In genomic region chr12:29781176-29781575, GRCh38 we compare ENCODE assay signal across 17 cellular contexts. TPM values are rescaled to one million over a fixed set of nuclear protein-coding genes. Genes with fewer than 3 reads are reported as not detected.
DNase-seq lines count a peak whose midpoint lies in the region; TF ChIP-seq lines count a peak whose summit lies in the region.
"Had no signal": no experiment of that assay in that cellular context is flagged by ENCODE, and none has a peak within 500 bp of the region (broad histone marks: within the 10 kb centered on the region; RNA-seq: fewer than 3 reads in every experiment).

No MANE protein-coding gene starts in this region.

- H3K4me1 ChIP-seq in tibial nerve = peaks cover 0 to 36% (median 1%) of the 10 kb centered on the region in 4 donors

- H3K36me3 ChIP-seq in neural cell (ENCODE audit: insufficient read depth, low read length) = no peaks in the 10 kb centered on the region
- H3K36me3 ChIP-seq in tibial nerve = no peaks in the 10 kb centered on the region

- H4K20me1 ChIP-seq in neural cell (ENCODE audit: insufficient read depth) = no peaks in the 10 kb centered on the region

- peak overlapping the region; percentile 59 for H3K4me2 ChIP-seq in neural cell (ENCODE audit: low read length)

- peak; percentile 39 for TF ChIP-seq RAD21 in neural cell (conservative IDR thresholded peaks at IDR 0.05)

- H3K9ac ChIP-seq in neural cell (ENCODE audit: low read length) = peak overlapping the region; percentile 13

- H3K79me2 ChIP-seq in neural cell (replicated peaks; ENCODE audit: insufficient read depth, low read length) = peaks cover 6% of the 10 kb centered on the region

- TF ChIP-seq POLR2A in tibial nerve (IDR thresholded peaks at IDR 0.05) = no peak

- TF ChIP-seq EP300 in neural cell (conservative IDR thresholded peaks at IDR 0.05; ENCODE audit: poor library complexity, severe bottlenecking) = no peak
- TF ChIP-seq EP300 in tibial nerve (IDR thresholded peaks at IDR 0.05) = no peak

- no peak overlapping the region for H2AFZ ChIP-seq in neural cell (ENCODE audit: low read depth, low read length)

- H3K9me2 ChIP-seq in neural cell (ENCODE audit: insufficient read depth, low read length) = no peaks in the 10 kb centered on the region

- no peaks in the 10 kb centered on the region for H3K9me3 ChIP-seq in neural cell (ENCODE audit: low read length)
- peaks cover 0 to 5% (median 0%) of the 10 kb centered on the region in 4 donors for H3K9me3 ChIP-seq in tibial nerve

- H3K27me3 ChIP-seq in dorsolateral prefrontal cortex (no peaks in the 10 kb centered on the region), neural cell (ENCODE audit: insufficient read depth, low read depth, low read length) (peaks cover 16% of the 10 kb centered on the region), tibial nerve (no peaks in the 10 kb centered on the region)

- peak overlapping the region in 41 of 59 donors; percentile 1 to 86 (median 77) for H3K4me3 ChIP-seq in dorsolateral prefrontal cortex
- peak overlapping the region; percentile 85 for H3K4me3 ChIP-seq in neural cell (ENCODE audit: low read length)
- peak overlapping the region in 3 of 4 donors; percentile 48 to 90 (median 62) for H3K4me3 ChIP-seq in tibial nerve
- H3K4me3 ChIP-seq: K562, SK-N-MC had no signal

- TF ChIP-seq CTCF in dorsolateral prefrontal cortex (IDR thresholded peaks at IDR 0.05 in 54 of 56, conservative IDR thresholded peaks at IDR 0.05 in 2 of 56; ENCODE audit: low read depth in 1 of 56, partially characterized antibody in 56 of 56) (no peak), neural cell (IDR thresholded peaks at IDR 0.05; ENCODE audit: poor library complexity, severe bottlenecking) (peak; percentile 26), tibial nerve (IDR thresholded peaks at IDR 0.05) (no peak), GM10266 (IDR thresholded peaks at IDR 0.05; ENCODE audit: control insufficient read depth, insufficient read depth, low read depth, missing control alignments) (no peak)

- intact Hi-C loops in dorsolateral prefrontal cortex (cut with DNase I) = no loop called here

- DNase-seq in DMS53 (lab: John Stamatoyannopoulos, UW) = peak; percentile 50
- DNase-seq in DMS53 treated with DMSO at 0.1 percent for 48 hours (lab: John Stamatoyannopoulos, UW; ENCODE audit: unreplicated experiment) = no peak
- DNase-seq in dorsolateral prefrontal cortex = no peak
- no peak for DNase-seq in tibial nerve (ENCODE audit: low spot score in 2 of 2)
- DNase-seq in nucleus accumbens (lab: John Stamatoyannopoulos, UW) = no peak
- no peak for DNase-seq in GM10266 (ENCODE audit: extremely low spot score)
- DNase-seq in NCI-H69 (lab: John Stamatoyannopoulos, UW) = no peak
- DNase-seq: activated CD8-positive, alpha-beta memory T cell treated with anti-CD3 and anti-CD28 coated beads, Interleukin-2, amount 50 U/mL, for 48 hours; CD8-positive, alpha-beta T cell; effector CD4-positive, alpha-beta T cell; GDM1; NCI-H82; posterior cingulate gyrus had no signal

- H3K27ac ChIP-seq in dorsolateral prefrontal cortex (no peak overlapping the region), neural cell (ENCODE audit: low read length) (peak overlapping the region; percentile 20), tibial nerve (peak overlapping the region in 2 of 4 donors; percentile 84 to 91)
- H3K27ac ChIP-seq: 22Rv1, SK-N-MC had no signal

- H3F3A ChIP-seq in neural cell (ENCODE audit: insufficient read depth, low read length, poor library complexity, severe bottlenecking) = peaks cover 13% of the 10 kb centered on the region

TF ChIP-seq in neural cell, 6 proteins besides CTCF, POLR2A, EP300 and RAD21:
- TF ChIP-seq POLR2AphosphoS5 (IDR thresholded peaks at IDR 0.05) (no peak), REST (IDR thresholded peaks at IDR 0.05; ENCODE audit: borderline replicate concordance) (no peak), MXI1 (conservative IDR thresholded peaks at IDR 0.05; ENCODE audit: poor library complexity, severe bottlenecking) (no peak), EZH2 (IDR thresholded peaks at IDR 0.05; ENCODE audit: borderline replicate concordance, insufficient read depth, low read length, poor library complexity, severe bottlenecking) (no peak), SMC3 (conservative IDR thresholded peaks at IDR 0.05; ENCODE audit: poor library complexity) (no peak), TAF1 (IDR thresholded peaks at IDR 0.05; ENCODE audit: low read depth) (no peak)

RNA-seq across cellular contexts. Expression of gene TMTC1, which starts 2.6 kb away (rescaled TPM):
- total RNA-seq in dorsolateral prefrontal cortex (10 to 100 TPM; 19.4 to 75.1 (median 45.5) TPM), tibial nerve (100 to 1,000 TPM; 111 to 207 (median 144) TPM)
- polyA plus RNA-seq in neural cell = 7.4 and 10.0 TPM in 2 replicates
- polyA minus RNA-seq in neural cell = 42.5 and 48.7 TPM in 2 replicates
- total RNA-seq: CD8-positive, alpha-beta T cell had no signal
